8 cellular contexts compared by ENCODE assay signal in genomic region chr3:28317438-28318022, GRCh38. TPM values are rescaled to one million over a fixed set of nuclear protein-coding genes. Genes with fewer than 3 reads are reported as not detected.
DNase-seq lines count a peak whose midpoint lies in the region; ATAC-seq, FAIRE-seq and TF ChIP-seq lines count a peak whose summit lies in the region.

No MANE protein-coding gene starts in this region.

- no peak overlapping the region for H3K9ac ChIP-seq in SK-N-SH

- POLR2A ChIA-PET in SK-N-SH (lab: Yijun Ruan, JAX), result no interaction called here
- POLR2A ChIA-PET in naive thymus-derived CD8-positive, alpha-beta T cell (lab: Charles Lee), result no interaction called here

- no peaks in the 10 kb centered on the region for H3K9me3 ChIP-seq in SK-N-SH

- peak overlapping the region in 1 of 10 donors; percentile 46 for H3K27ac Mint-ChIP-seq in naive thymus-derived CD8-positive, alpha-beta T cell

- no peaks in the 10 kb centered on the region for H3F3A ChIP-seq in SK-N-SH (replicated peaks; ENCODE audit: insufficient read depth)

- CTCF ChIA-PET in SK-N-SH (lab: Yijun Ruan, JAX), result interaction anchor here (0.6 to 2.0 kb wide), 13 partner anchors 9 to 608 kb away, joined by 3 to 15 read pairs (median 5); partner anchors contain the start of genes AZI2 and ZCWPW2

- peaks cover 0 to 32% (median 0%) of the 10 kb centered on the region in 3 donors for H3K36me3 Mint-ChIP-seq in naive thymus-derived CD8-positive, alpha-beta T cell

- H2AFZ ChIP-seq in SK-N-SH (ENCODE audit: low read depth), result no peak overlapping the region

- no peak overlapping the region for H3K27ac ChIP-seq in SK-N-SH (ENCODE audit: low read depth in 2 of 2, low read length in 1 of 2)

- ATAC-seq in GM21529 (IDR thresholded peaks at IDR 0.05; ENCODE audit: unreplicated experiment), result peak; percentile 90
- ATAC-seq in naive thymus-derived CD8-positive, alpha-beta T cell, result peak; percentile 83 to 87

- peak; percentile 9 for DNase-seq in activated naive CD4-positive, alpha-beta T cell treated with Interleukin-2 at 50 U/mL for 16 hours
- DNase-seq in activated naive CD4-positive, alpha-beta T cell (lab: John Stamatoyannopoulos, UW), result no peak
- DNase-seq in HT-29 (ENCODE audit: low spot score) (peak; percentile 43), SK-N-SH (peak; percentile 33), frontal cortex (ENCODE audit: low spot score in 2 of 2) (no peak)
- DNase-seq in effector CD4-positive, alpha-beta T cell, result peak; percentile 8
- peak in 6 of 10 donors; percentile 24 to 55 (median 47) for DNase-seq in naive thymus-derived CD8-positive, alpha-beta T cell

- no peak for FAIRE-seq in frontal cortex (lab: Jason Lieb, UNC)

- peaks cover 0 to 18% (median 4%) of the 10 kb centered on the region in 4 donors for H3K4me1 Mint-ChIP-seq in naive thymus-derived CD8-positive, alpha-beta T cell

- H3K27me3 ChIP-seq in SK-N-SH (ENCODE audit: insufficient read depth), result no peaks in the 10 kb centered on the region

- H3K4me3 Mint-ChIP-seq in naive thymus-derived CD8-positive, alpha-beta T cell, result no peak overlapping the region

- no peaks in the 10 kb centered on the region for H3K79me2 ChIP-seq in SK-N-SH (ENCODE audit: insufficient read depth)

- H3K4me3 ChIP-seq in SK-N-SH (ENCODE audit: low read depth in 2 of 2, low read length in 1 of 2), result no peak overlapping the region

- no peaks in the 10 kb centered on the region for H3K27me3 Mint-ChIP-seq in naive thymus-derived CD8-positive, alpha-beta T cell

- no peaks in the 10 kb centered on the region for H3K9me2 ChIP-seq in SK-N-SH

- TF ChIP-seq RAD21 in SK-N-SH (IDR thresholded peaks at IDR 0.05; ENCODE audit: low read length), result peak; percentile 43

- H3K4me1 ChIP-seq in SK-N-SH (ENCODE audit: control insufficient read depth in 1 of 2, insufficient read depth in 2 of 2, low read depth in 1 of 2, low read length in 1 of 2), result peaks cover 0 to 5% of the 10 kb centered on the region in 2 experiments; a peak in 1 of 4 replicates

- H3K4me2 ChIP-seq in SK-N-SH, result no peak overlapping the region

- H3K9me3 Mint-ChIP-seq in naive thymus-derived CD8-positive, alpha-beta T cell, result no peaks in the 10 kb centered on the region

- H3K36me3 ChIP-seq in SK-N-SH (replicated peaks in 1 of 2; ENCODE audit: control insufficient read depth in 1 of 2, insufficient read depth in 2 of 2, low read length in 1 of 2), result peaks cover 24 to 38% of the 10 kb centered on the region in 2 experiments

- under 1% methylated on average over 2 of the region's 2 CpGs for WGBS in SK-N-SH (ENCODE audit: low lambda C conversion rate)

- no peaks in the 10 kb centered on the region for H4K20me1 ChIP-seq in SK-N-SH (ENCODE audit: insufficient read depth)

- TF ChIP-seq CTCF in SK-N-SH (IDR thresholded peaks at IDR 0.05), result peak; percentile 71

- no peak for TF ChIP-seq EP300 in SK-N-SH (IDR thresholded peaks at IDR 0.05; ENCODE audit: borderline replicate concordance in 1 of 2, low read depth in 1 of 2, low read length in 1 of 2)

TF ChIP-seq in SK-N-SH, 30 proteins besides CTCF, POLR2A, EP300 and RAD21:
- TF ChIP-seq ELF1 (IDR thresholded peaks at IDR 0.05) (no peak), NFIC (IDR thresholded peaks at IDR 0.05; ENCODE audit: borderline replicate concordance) (no peak), RFX5 (IDR thresholded peaks at IDR 0.05; ENCODE audit: low read length) (no peak), SIN3A (IDR thresholded peaks at IDR 0.05; ENCODE audit: borderline replicate concordance, low read depth, low read length) (no peak), NRF1 (IDR thresholded peaks at IDR 0.05; ENCODE audit: low read depth, low read length) (no peak), RCOR1 (IDR thresholded peaks at IDR 0.05; ENCODE audit: low read length) (no peak), SMC3 (IDR thresholded peaks at IDR 0.05; ENCODE audit: low read depth, low read length) (no peak), USF2 (IDR thresholded peaks at IDR 0.05; ENCODE audit: borderline replicate concordance, low read depth, low read length) (no peak), FOXM1 (IDR thresholded peaks at IDR 0.05; ENCODE audit: low read depth) (no peak), MXI1 (IDR thresholded peaks at IDR 0.05; ENCODE audit: low read depth, low read length) (no peak), TCF12 (IDR thresholded peaks at IDR 0.05) (no peak), MEF2A (IDR thresholded peaks at IDR 0.05; ENCODE audit: borderline replicate concordance, low read depth) (no peak), CHD2 (IDR thresholded peaks at IDR 0.05; ENCODE audit: low read length, partially characterized antibody) (no peak), GATA2 (CRISPR knock-in tag; IDR thresholded peaks at IDR 0.05) (no peak), FOSL2 (IDR thresholded peaks at IDR 0.05; ENCODE audit: borderline replicate concordance, low read depth) (no peak)
- TF ChIP-seq, protein P1, sequence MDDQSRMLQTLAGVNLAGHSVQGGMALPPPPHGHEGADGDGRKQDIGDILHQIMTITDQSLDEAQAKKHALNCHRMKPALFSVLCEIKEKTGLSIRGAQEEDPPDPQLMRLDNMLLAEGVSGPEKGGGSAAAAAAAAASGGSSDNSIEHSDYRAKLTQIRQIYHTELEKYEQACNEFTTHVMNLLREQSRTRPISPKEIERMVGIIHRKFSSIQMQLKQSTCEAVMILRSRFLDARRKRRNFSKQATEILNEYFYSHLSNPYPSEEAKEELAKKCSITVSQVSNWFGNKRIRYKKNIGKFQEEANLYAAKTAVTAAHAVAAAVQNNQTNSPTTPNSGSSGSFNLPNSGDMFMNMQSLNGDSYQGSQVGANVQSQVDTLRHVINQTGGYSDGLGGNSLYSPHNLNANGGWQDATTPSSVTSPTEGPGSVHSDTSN (IDR thresholded peaks at IDR 0.05), result no peak
- TF ChIP-seq, protein P2, sequence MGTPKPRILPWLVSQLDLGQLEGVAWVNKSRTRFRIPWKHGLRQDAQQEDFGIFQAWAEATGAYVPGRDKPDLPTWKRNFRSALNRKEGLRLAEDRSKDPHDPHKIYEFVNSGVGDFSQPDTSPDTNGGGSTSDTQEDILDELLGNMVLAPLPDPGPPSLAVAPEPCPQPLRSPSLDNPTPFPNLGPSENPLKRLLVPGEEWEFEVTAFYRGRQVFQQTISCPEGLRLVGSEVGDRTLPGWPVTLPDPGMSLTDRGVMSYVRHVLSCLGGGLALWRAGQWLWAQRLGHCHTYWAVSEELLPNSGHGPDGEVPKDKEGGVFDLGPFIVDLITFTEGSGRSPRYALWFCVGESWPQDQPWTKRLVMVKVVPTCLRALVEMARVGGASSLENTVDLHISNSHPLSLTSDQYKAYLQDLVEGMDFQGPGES (IDR thresholded peaks at IDR 0.05; ENCODE audit: low read depth, low read length), result no peak

RNA-seq across cellular contexts. Expression of gene ZCWPW2, which starts 31.0 kb away (rescaled TPM):
- total RNA-seq in HT-29 (2014; rRNA removed; shearing (Covaris generic)), result 0.51 TPM in 1 of 2 replicates, not detected in the other
- polyA plus RNA-seq in SK-N-SH (2012; rRNA removed), result 0.13 and 0.15 TPM in 2 replicates
- 0.28 and 0.40 TPM in 2 replicates for polyA plus RNA-seq in SK-N-SH (2012; cell fraction: cytosol; rRNA removed)
- 0.11 and 0.12 TPM in 2 replicates for polyA plus RNA-seq in SK-N-SH (2012; cell fraction: nucleus; rRNA removed)
- total RNA-seq in naive thymus-derived CD8-positive, alpha-beta T cell, result 1 to 10 TPM in 1 of 2 experiments, under 1 TPM in 1; 0.62 to 1.0 TPM
- polyA plus RNA-seq in naive thymus-derived CD8-positive, alpha-beta T cell, result under 1 TPM; 0.51 to 0.69 (median 0.68) TPM
- 4.9 TPM for total RNA-seq in frontal cortex

RNA-seq across cellular contexts. Expression of gene AZI2, which starts 31.1 kb away (rescaled TPM):
- total RNA-seq in HT-29 (2014; rRNA removed; shearing (Covaris generic)), result 10.0 and 10.5 TPM in 2 replicates
- 27.3 and 32.7 TPM in 2 replicates for polyA plus RNA-seq in SK-N-SH (2012; rRNA removed)
- polyA plus RNA-seq in SK-N-SH (2012; cell fraction: cytosol; rRNA removed), result 38.9 and 50.7 TPM in 2 replicates
- 12.3 and 46.2 TPM in 2 replicates for polyA plus RNA-seq in SK-N-SH (2012; cell fraction: nucleus; rRNA removed)
- total RNA-seq in naive thymus-derived CD8-positive, alpha-beta T cell, result 10 to 100 TPM; 45.5 to 47.3 TPM
- 10 to 100 TPM; 41.3 to 54.0 (median 43.6) TPM for polyA plus RNA-seq in naive thymus-derived CD8-positive, alpha-beta T cell
- total RNA-seq in frontal cortex, result 51.0 TPM

Comparison
In these comparisons a context has a peak if more than half of its experiments do, and no peak if none do; other contexts are left out.
1. DNase-seq: peak in activated naive CD4-positive, alpha-beta T cell treated with Interleukin-2 at 50 U/mL for 16 hours (single experiment), HT-29 (single experiment), SK-N-SH (single experiment), effector CD4-positive, alpha-beta T cell (single experiment) and naive thymus-derived CD8-positive, alpha-beta T cell (6 of 10); none in activated naive CD4-positive, alpha-beta T cell (0 of 4) and frontal cortex (0 of 2).